Comparison of ENCODE assay signal across 28 cellular contexts in the genomic region with DNA sequence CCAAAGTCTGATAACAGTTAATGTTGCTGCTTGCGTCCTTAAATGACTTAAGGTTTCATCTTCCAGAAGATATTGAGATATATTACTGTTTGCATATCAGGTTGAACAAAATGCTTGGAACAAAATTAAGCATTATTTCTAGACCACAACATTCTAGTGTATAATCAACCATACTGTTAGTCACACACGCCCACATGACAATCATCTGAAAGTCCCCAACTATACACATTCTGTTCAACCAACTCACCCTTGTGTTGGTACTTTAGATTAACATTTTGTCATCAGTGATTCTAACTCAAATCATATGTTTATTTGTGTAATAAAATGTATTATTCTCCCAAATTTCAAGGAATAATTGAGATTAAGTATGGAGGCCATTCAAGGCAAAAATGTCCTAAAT.
DNase-seq lines count a peak whose midpoint lies in the region; ATAC-seq, FAIRE-seq and TF ChIP-seq lines count a peak whose summit lies in the region.
"Had no signal": no experiment of that assay in that cellular context is flagged by ENCODE, and none has a peak within 500 bp of the region (broad histone marks: within the 10 kb centered on the region; RNA-seq: fewer than 3 reads in every experiment).

No MANE protein-coding gene starts in this region.

- ATAC-seq in HG03520 (IDR thresholded peaks at IDR 0.05; ENCODE audit: unreplicated experiment) (no peak), HG03354 (IDR thresholded peaks at IDR 0.05; ENCODE audit: poor library complexity, severe bottlenecking, unreplicated experiment) (no peak)
- ATAC-seq: left lung; right cardiac atrium; stimulated activated naive CD8-positive, alpha-beta T cell treated with anti-CD3 and anti-CD28 coated beads, Interleukin-15, amount 100 ng/mL, for 72 hours; T-helper 17 cell had no signal

- TF ChIP-seq CTCF in foreskin fibroblast (IDR thresholded peaks at IDR 0.05; ENCODE audit: low read depth, low read length) (no peak), D721Med (IDR thresholded peaks at IDR 0.05; ENCODE audit: insufficient read depth, missing control alignments) (no peak)

- DNase-seq in ELR (ENCODE audit: low read depth) (peak; percentile 52), foreskin fibroblast (peak; percentile 28 to 50), anterior cingulate cortex (lab: John Stamatoyannopoulos, UW) (no peak), D721Med (ENCODE audit: insufficient read length, low spot score) (no peak)
- DNase-seq: activated CD4-positive, alpha-beta memory T cell treated with anti-CD3 and anti-CD28 coated beads, Interleukin-2, amount 10 ng/mL, durations not matched to agents 7 days and 5 days; activated CD4-positive, CD25-positive, alpha-beta regulatory T cell treated with anti-CD3 and anti-CD28 coated beads, Interleukin-2, amount 50 U/mL, for 72 hours; activated CD8-positive, alpha-beta memory T cell treated with anti-CD3 and anti-CD28 coated beads, Interleukin-2, amount 50 U/mL, for 4 hours; activated naive CD4-positive, alpha-beta T cell; C1 segment of cervical spinal cord; Caco-2; DMS79 treated with DMSO at 0.1 percent for 48 hours; dorsolateral prefrontal cortex; H9; left lung; mesendoderm; NCI-H1417; NCI-H2029 treated with DMSO at 0.1 percent for 48 hours; NCI-H2227 treated with DMSO at 0.1 percent for 48 hours; NCI-H526 treated with DMSO at 0.1 percent for 48 hours; NK-92 treated with Interleukin-12 subunit alpha and Interleukin-12 subunit beta, amount 100 ng/mL, for 24 hours; right cardiac atrium; stimulated activated naive CD8-positive, alpha-beta T cell treated with anti-CD3 and anti-CD28 coated beads, Interleukin-15, amount 100 ng/mL, for 72 hours; T-helper 17 cell; thyroid gland had no signal

- peak; percentile 15 for FAIRE-seq in TTC549 (lab: Jason Lieb, UNC)
- no peak for FAIRE-seq in D721Med (lab: Jason Lieb, UNC)

- H3K4me3 ChIP-seq in foreskin fibroblast (ENCODE audit: low read depth in 1 of 2, low read length in 2 of 2), result no peak overlapping the region
- H3K4me3 ChIP-seq: dorsolateral prefrontal cortex, left lung, thyroid gland, vagina had no signal

Comparison
In these comparisons a context has a peak if more than half of its experiments do, and no peak if none do; other contexts are left out.
1. DNase-seq: peak in ELR (single experiment) and foreskin fibroblast (2 of 2); none in anterior cingulate cortex (0 of 58) and D721Med (single experiment).